Comparison of ENCODE assay signal across 17 cellular contexts in genomic region chr19:35117017-35117570, GRCh38. TPM values are rescaled to one million over a fixed set of nuclear protein-coding genes. Genes with fewer than 3 reads are reported as not detected.
A peak's percentile ranks its signal among the peaks of the same experiment; 100 is the strongest.
DNase-seq lines count a peak whose midpoint lies in the region; ATAC-seq, FAIRE-seq and TF ChIP-seq lines count a peak whose summit lies in the region.
"Had no signal": no experiment of that assay in that cellular context is flagged by ENCODE, and none has a peak within 500 bp of the region (broad histone marks: within the 10 kb centered on the region; RNA-seq: fewer than 3 reads in every experiment).

No MANE protein-coding gene starts in this region.

- no peaks in the 10 kb centered on the region for H3K79me1 ChIP-seq in H1 (ENCODE audit: low read depth, low read length)
- no peaks in the 10 kb centered on the region for H3K79me1 ChIP-seq in neuronal stem cell (ENCODE audit: low read depth, low read length)

- POLR2A ChIA-PET in H1 (lab: Charles Lee; ENCODE audit: partially characterized antibody), result interaction anchor here (0.9 to 1.8 kb wide), 10 partner anchors 9 to 61 kb away, joined by 3 to 7 read pairs (median 4); partner anchors contain the start of gene FXYD7

- H4K20me1 ChIP-seq in BLaER1 treated with 17β-estradiol and CSF1 and Interleukin-3, amounts not matched to agents 10 nM and 100 nM, result no peaks in the 10 kb centered on the region
- no peaks in the 10 kb centered on the region for H4K20me1 ChIP-seq in H1 (replicated peaks in 1 of 2; ENCODE audit: control insufficient read depth in 1 of 2, insufficient read depth in 2 of 2, low read length in 2 of 2)

- TF ChIP-seq RAD21 in H1 (IDR thresholded peaks at IDR 0.05 in 1 of 2, conservative IDR thresholded peaks at IDR 0.05 in 1 of 2; ENCODE audit: low read depth in 2 of 2, low read length in 2 of 2), result no peak

- no peak overlapping the region for H3K27ac ChIP-seq in BLaER1 treated with 17β-estradiol and CSF1 and Interleukin-3, amounts not matched to agents 10 nM and 100 nM
- H3K27ac ChIP-seq in H1 (ENCODE audit: low read depth, low read length), result no peak overlapping the region
- no peak overlapping the region for H3K27ac ChIP-seq in neuronal stem cell (replicated peaks; ENCODE audit: low read length)
- H3K27ac ChIP-seq: brain microvascular endothelial cell had no signal

- H3K14ac ChIP-seq in H1 (ENCODE audit: insufficient read length) (no peak overlapping the region), neuronal stem cell (ENCODE audit: low read length) (no peak overlapping the region)

- H2AFZ ChIP-seq in H1 (ENCODE audit: low read length) (no peak overlapping the region), neuronal stem cell (ENCODE audit: low read length) (no peak overlapping the region)

- H4K8ac ChIP-seq in H1 (ENCODE audit: extremely low read depth, insufficient read depth, low read length) (no peak overlapping the region), neuronal stem cell (ENCODE audit: low read depth, low read length) (no peak overlapping the region)

- 73% methylated on average over 9 of the region's 9 CpGs; no CpG with 5 or more reads in 1 of the 2 experiments for WGBS in H1 (ENCODE audit: extremely low coverage in 1 of 2, insufficient coverage in 1 of 2, insufficient read length in 1 of 2, insufficient replicate concordance in 2 of 2, low coverage in 1 of 2, low lambda C conversion rate in 2 of 2, missing lambda C conversion rate in 1 of 2), 2 experiments
- WGBS in neuronal stem cell (ENCODE audit: extremely low coverage in 2 of 2, insufficient read length in 2 of 2, insufficient replicate concordance in 1 of 2), 2 donors, result no CpG with 5 or more reads among the region's 9 CpGs

- CTCF ChIA-PET in H1 (lab: Charles Lee; ENCODE audit: partially characterized antibody), result interaction anchor here (0.8 to 6.9 kb wide), 15 partner anchors 8 to 259 kb away, joined by 3 to 154 read pairs (median 6); partner anchors contain the start of genes FXYD1, FXYD5, FXYD7 and LGI4

- peaks cover 24% of the 10 kb centered on the region for H3K4me1 Mint-ChIP-seq in progenitor cell of endocrine pancreas (ENCODE audit: low read depth)

- H3K4me1 ChIP-seq in BLaER1 treated with 17β-estradiol and CSF1 and Interleukin-3, amounts not matched to agents 10 nM and 100 nM, result peaks cover 40 to 61% (median 53%) of the 10 kb centered on the region in 10 experiments
- peaks cover 0 to 20% (median 14%) of the 10 kb centered on the region in 4 experiments; a peak in 6 of 7 replicates for H3K4me1 ChIP-seq in H1 (replicated peaks in 1 of 4; ENCODE audit: control insufficient read depth in 3 of 4, insufficient read depth in 4 of 4, low read length in 3 of 4)
- peaks cover 0 to 11% of the 10 kb centered on the region in 2 donors for H3K4me1 ChIP-seq in neuronal stem cell (ENCODE audit: control insufficient read depth in 2 of 2, insufficient read depth in 1 of 2, low read depth in 1 of 2, low read length in 2 of 2)

- H3K4ac ChIP-seq in H1 (replicated peaks; ENCODE audit: insufficient read length, low read depth, low read length) (no peak overlapping the region), neuronal stem cell (ENCODE audit: low read length) (no peak overlapping the region)

- H3K23ac ChIP-seq in H1 (ENCODE audit: insufficient read length) (no peak overlapping the region), neuronal stem cell (ENCODE audit: low read depth, low read length, poor library complexity) (no peak overlapping the region)

- H2BK120ac ChIP-seq in H1 (replicated peaks; ENCODE audit: low read depth, low read length) (no peak overlapping the region), neuronal stem cell (ENCODE audit: low read depth, low read length) (peak overlapping the region; percentile 24)

- H4K91ac ChIP-seq in H1 (replicated peaks; ENCODE audit: insufficient read length, low read length) (no peak overlapping the region), neuronal stem cell (ENCODE audit: low read depth, low read length, poor library complexity) (no peak overlapping the region)

- H3K9me3 Mint-ChIP-seq in progenitor cell of endocrine pancreas (ENCODE audit: low read depth), result no peaks in the 10 kb centered on the region
- H3K9me3 Mint-ChIP-seq: activated naive CD4-positive, alpha-beta T cell treated with anti-CD3 and anti-CD28 coated beads for 36 hours; natural killer cell; WTC11 had no signal

- no peaks in the 10 kb centered on the region for H3K36me3 ChIP-seq in BLaER1 treated with 17β-estradiol and CSF1 and Interleukin-3, amounts not matched to agents 10 nM and 100 nM
- no peaks in the 10 kb centered on the region for H3K36me3 ChIP-seq in H1 (ENCODE audit: control insufficient read depth in 2 of 4, insufficient read depth in 4 of 4, low read length in 3 of 4)
- H3K36me3 ChIP-seq in neuronal stem cell (replicated peaks in 1 of 2; ENCODE audit: control insufficient read depth in 2 of 2, insufficient read depth in 2 of 2, low read length in 2 of 2), result no peaks in the 10 kb centered on the region
- H3K36me3 ChIP-seq: brain microvascular endothelial cell had no signal

- no peak overlapping the region for H4K5ac ChIP-seq in H1 (ENCODE audit: insufficient read length, low read depth, low read length)

- no peak for TF ChIP-seq POLR2A in H1 (IDR thresholded peaks at IDR 0.05; ENCODE audit: control extremely low read depth in 1 of 2, low read depth in 2 of 2, low read length in 2 of 2)

- TF ChIP-seq EP300 in H1 (IDR thresholded peaks at IDR 0.05; ENCODE audit: borderline replicate concordance in 1 of 2, low read depth in 2 of 2, low read length in 2 of 2), result no peak

- H2AK5ac ChIP-seq in H1 (ENCODE audit: low read depth, low read length), result 0 out of 2 replicates have a peak overlapping the region, but pooled peaks have one; percentile 3
- peak overlapping the region; percentile 25 for H2AK5ac ChIP-seq in neuronal stem cell (ENCODE audit: low read depth, low read length)

- no peak overlapping the region for H2BK15ac ChIP-seq in H1 (ENCODE audit: low read length)
- no peak overlapping the region for H2BK15ac ChIP-seq in neuronal stem cell (ENCODE audit: low read length)

- 0 out of 2 replicates have a peak overlapping the region, but pooled peaks have one; percentile 0 for H3K18ac ChIP-seq in H1 (ENCODE audit: extremely low read depth, low read length)
- peak overlapping the region; percentile 84 for H3K18ac ChIP-seq in neuronal stem cell (ENCODE audit: low read length)

- FAIRE-seq in H1 (lab: Jason Lieb, UNC), result no peak

- no peaks in the 10 kb centered on the region for H3K36me3 Mint-ChIP-seq in progenitor cell of endocrine pancreas (ENCODE audit: insufficient read depth)
- H3K36me3 Mint-ChIP-seq: natural killer cell, WTC11 had no signal

- H3K27me3 Mint-ChIP-seq in progenitor cell of endocrine pancreas, result peaks cover 14% of the 10 kb centered on the region

- no peak overlapping the region for H3K4me3 ChIP-seq in BLaER1 treated with 17β-estradiol and CSF1 and Interleukin-3, amounts not matched to agents 10 nM and 100 nM
- H3K4me3 ChIP-seq in H1 (ENCODE audit: extremely low read depth in 1 of 4, insufficient read depth in 2 of 4, low read depth in 3 of 4, low read length in 4 of 4) (no peak overlapping the region), neuronal stem cell (ENCODE audit: low read length in 2 of 2) (no peak overlapping the region)

- H3K9me3 ChIP-seq in BLaER1 treated with 17β-estradiol and CSF1 and Interleukin-3, amounts not matched to agents 10 nM and 100 nM (replicated peaks in 1 of 11), result no peaks in the 10 kb centered on the region
- no peaks in the 10 kb centered on the region for H3K9me3 ChIP-seq in H1 (ENCODE audit: insufficient read depth in 2 of 2, low read depth in 1 of 2, low read length in 1 of 2)
- no peaks in the 10 kb centered on the region for H3K9me3 ChIP-seq in neuronal stem cell (replicated peaks in 1 of 2; ENCODE audit: control insufficient read depth in 2 of 2, insufficient read depth in 1 of 2, low read depth in 1 of 2, low read length in 2 of 2)

- H3K9ac ChIP-seq in BLaER1 treated with 17β-estradiol and CSF1 and Interleukin-3, amounts not matched to agents 10 nM and 100 nM, result no peak overlapping the region
- no peak overlapping the region for H3K9ac ChIP-seq in H1 (replicated peaks in 1 of 4; ENCODE audit: extremely low read depth in 1 of 4, low read depth in 3 of 4, low read length in 3 of 4)
- no peak overlapping the region for H3K9ac ChIP-seq in neuronal stem cell (ENCODE audit: low read depth, low read length, poor library complexity)

- no peak for TF ChIP-seq CTCF in H1 (IDR thresholded peaks at IDR 0.05; ENCODE audit: control extremely low read depth in 1 of 3, insufficient read depth in 1 of 3, low read depth in 1 of 3, low read length in 3 of 3)
- no peak for TF ChIP-seq CTCF in progenitor cell of endocrine pancreas (IDR thresholded peaks at IDR 0.05; ENCODE audit: unreplicated experiment)

- DNase-seq in NCI-H82 treated with DMSO at 0.1 percent for 48 hours (lab: John Stamatoyannopoulos, UW; ENCODE audit: unreplicated experiment) (peak; percentile 87), H1 (ENCODE audit: low read depth in 1 of 2, low spot score in 2 of 2) (no peak), neuronal stem cell (ENCODE audit: low spot score) (no peak), putamen (ENCODE audit: low spot score) (no peak), progenitor cell of endocrine pancreas (ENCODE audit: low spot score, unreplicated experiment) (no peak), globus pallidus (ENCODE audit: low spot score) (no peak)
- DNase-seq: activated CD8-positive, alpha-beta memory T cell treated with anti-CD3 and anti-CD28 coated beads, Interleukin-2, amount 50 U/mL, for 4 hours; activated naive CD4-positive, alpha-beta T cell treated with anti-CD3 and anti-CD28 coated beads for 36 hours; brain microvascular endothelial cell; DMS153; HCEC 1CT; KBM-7; natural killer cell; NCI-H2029 had no signal

- ATAC-seq in HG03460 (IDR thresholded peaks at IDR 0.05; ENCODE audit: unreplicated experiment), result no peak
- ATAC-seq: natural killer cell, WTC11 had no signal

- H3K27ac Mint-ChIP-seq in progenitor cell of endocrine pancreas, result no peak overlapping the region
- H3K27ac Mint-ChIP-seq: activated naive CD4-positive, alpha-beta T cell treated with anti-CD3 and anti-CD28 coated beads for 36 hours; natural killer cell; WTC11 had no signal

- no peaks in the 10 kb centered on the region for H3K79me2 ChIP-seq in H1 (ENCODE audit: control insufficient read depth in 1 of 2, insufficient read depth in 2 of 2, low read length in 2 of 2)

- no peak overlapping the region for H3K4me3 Mint-ChIP-seq in progenitor cell of endocrine pancreas (ENCODE audit: low read depth)
- H3K4me3 Mint-ChIP-seq: activated naive CD4-positive, alpha-beta T cell treated with anti-CD3 and anti-CD28 coated beads for 36 hours; natural killer cell; WTC11 had no signal

- H3K23me2 ChIP-seq in H1 (ENCODE audit: low read depth, low read length), result no peaks in the 10 kb centered on the region

- no peak overlapping the region for H3K56ac ChIP-seq in H1 (replicated peaks; ENCODE audit: insufficient read length, low read depth, low read length)

- H2BK20ac ChIP-seq in H1 (ENCODE audit: low read length), result 0 out of 2 replicates have a peak overlapping the region, but pooled peaks have one; percentile 61

- H2BK12ac ChIP-seq in H1 (ENCODE audit: low read depth, low read length) (no peak overlapping the region), neuronal stem cell (ENCODE audit: low read length) (no peak overlapping the region)

- H3K4me2 ChIP-seq in BLaER1 treated with 17β-estradiol and CSF1 and Interleukin-3, amounts not matched to agents 10 nM and 100 nM, result peak overlapping the region in 6 of 11 experiments; percentile 3 to 26 (median 12); a peak in 1 of 22 replicates
- H3K4me2 ChIP-seq in H1 (ENCODE audit: insufficient read depth in 1 of 2, low read depth in 2 of 2, low read length in 2 of 2) (no peak overlapping the region), neuronal stem cell (ENCODE audit: insufficient read depth, low read length, poor library complexity, severe bottlenecking) (no peak overlapping the region)

- H2BK5ac ChIP-seq in H1 (ENCODE audit: low read depth, low read length), result no peak overlapping the region
- peak overlapping the region; percentile 55 for H2BK5ac ChIP-seq in neuronal stem cell (ENCODE audit: low read length)

- H3K27me3 ChIP-seq in BLaER1 treated with 17β-estradiol and CSF1 and Interleukin-3, amounts not matched to agents 10 nM and 100 nM, result no peaks in the 10 kb centered on the region
- H3K27me3 ChIP-seq in H1 (replicated peaks in 1 of 4; ENCODE audit: control insufficient read depth in 3 of 4, extremely low read depth in 1 of 4, insufficient read depth in 3 of 4, low read length in 3 of 4) (peaks cover 0 to 2% (median 0%) of the 10 kb centered on the region in 4 experiments; a peak in 1 of 7 replicates), neuronal stem cell (ENCODE audit: control insufficient read depth in 3 of 3, insufficient read depth in 3 of 3, low read depth in 1 of 3, low read length in 3 of 3) (peaks cover 0 to 27% (median 0%) of the 10 kb centered on the region in 3 experiments)
- H3K27me3 ChIP-seq: brain microvascular endothelial cell had no signal

RNA-seq across cellular contexts. Expression of gene FXYD3, which starts 1.5 kb away (rescaled TPM):
- 0.86 TPM in 1 of 2 replicates, not detected in the other for total RNA-seq in H1 (2021; fragmentation: NEBNext Ultra II Directional; extraction: Animal tissue kit (Norgen Biotek cat#: 25700))
- polyA plus RNA-seq in H1 (2011; rRNA removed), result 0.09 and 0.33 TPM in 2 replicates
- 0.22 TPM for polyA plus RNA-seq in H1 (2011; cell fraction: cytosol; rRNA removed)
- 0.66 TPM for polyA plus RNA-seq in H1 (2011; cell fraction: nucleus; rRNA removed)
- polyA plus RNA-seq in H1 (2012, experiment 1 of 2), result 0.41 to 0.76 TPM (median 0.57 TPM) in 3 of 4 replicates, not detected in the other
- not detected for polyA plus RNA-seq in H1 (2012, experiment 2 of 2)
- polyA plus RNA-seq in H1 (2013, experiment 1 of 2), result 0.10 TPM
- polyA plus RNA-seq in H1 (2013, experiment 2 of 2), result 0.37 TPM
- 1.5 TPM in 1 of 2 replicates, not detected in the other for polyA minus RNA-seq in H1 (2011; rRNA and poly(A)+ RNA removed)
- polyA minus RNA-seq in H1 (2011; cell fraction: cytosol; rRNA and poly(A)+ RNA removed), result not detected
- not detected for polyA minus RNA-seq in H1 (2011; cell fraction: nucleus; rRNA and poly(A)+ RNA removed)
- polyA plus RNA-seq in neuronal stem cell (2013, experiment 1 of 2), result 0.07 TPM
- polyA plus RNA-seq in neuronal stem cell (2013, experiment 2 of 2), result 0.12 TPM
- total RNA-seq in progenitor cell of endocrine pancreas, result 14.2 and 17.3 TPM in 2 replicates
- total RNA-seq: activated naive CD4-positive, alpha-beta T cell treated with anti-CD3 and anti-CD28 coated beads for 36 hours; natural killer cell had no signal

RNA-seq across cellular contexts. Expression of gene LGI4, which starts 17.8 kb away (rescaled TPM):
- 2.0 and 2.9 TPM in 2 replicates for total RNA-seq in H1 (2021; fragmentation: NEBNext Ultra II Directional; extraction: Animal tissue kit (Norgen Biotek cat#: 25700))
- polyA plus RNA-seq in H1 (2011; rRNA removed), result 8.2 and 9.4 TPM in 2 replicates
- 9.4 TPM for polyA plus RNA-seq in H1 (2011; cell fraction: cytosol; rRNA removed)
- polyA plus RNA-seq in H1 (2011; cell fraction: nucleus; rRNA removed), result 32.9 TPM
- polyA plus RNA-seq in H1 (2012, experiment 1 of 2), result 5.6 to 9.8 TPM (median 8.1 TPM) in 4 replicates
- 2.6 TPM for polyA plus RNA-seq in H1 (2012, experiment 2 of 2)
- 2.1 TPM for polyA plus RNA-seq in H1 (2013, experiment 1 of 2)
- polyA plus RNA-seq in H1 (2013, experiment 2 of 2), result 2.1 TPM
- polyA minus RNA-seq in H1 (2011; rRNA and poly(A)+ RNA removed), result 0.88 and 2.1 TPM in 2 replicates
- 0.66 TPM for polyA minus RNA-seq in H1 (2011; cell fraction: cytosol; rRNA and poly(A)+ RNA removed)
- polyA minus RNA-seq in H1 (2011; cell fraction: nucleus; rRNA and poly(A)+ RNA removed), result 4.2 TPM
- polyA plus RNA-seq in neuronal stem cell (2013, experiment 1 of 2), result 2.0 TPM
- 1.8 TPM for polyA plus RNA-seq in neuronal stem cell (2013, experiment 2 of 2)
- 0.20 TPM in 1 of 2 replicates, not detected in the other for total RNA-seq in progenitor cell of endocrine pancreas

RNA-seq across cellular contexts. Expression of gene FXYD1, which starts 21.5 kb away (rescaled TPM):
- 8.1 and 10.3 TPM in 2 replicates for total RNA-seq in H1 (2021; fragmentation: NEBNext Ultra II Directional; extraction: Animal tissue kit (Norgen Biotek cat#: 25700))
- polyA plus RNA-seq in H1 (2011; rRNA removed), result 1.6 and 3.3 TPM in 2 replicates
- polyA plus RNA-seq in H1 (2011; cell fraction: cytosol; rRNA removed), result 2.7 TPM
- 6.7 TPM for polyA plus RNA-seq in H1 (2011; cell fraction: nucleus; rRNA removed)
- 7.4 to 19.9 TPM (median 15.6 TPM) in 4 replicates for polyA plus RNA-seq in H1 (2012, experiment 1 of 2)
- polyA plus RNA-seq in H1 (2012, experiment 2 of 2), result 4.1 TPM
- 10.4 TPM for polyA plus RNA-seq in H1 (2013, experiment 1 of 2)
- 10.3 TPM for polyA plus RNA-seq in H1 (2013, experiment 2 of 2)
- polyA minus RNA-seq in H1 (2011; rRNA and poly(A)+ RNA removed), result 0.49 and 0.69 TPM in 2 replicates
- 2.1 TPM for polyA minus RNA-seq in H1 (2011; cell fraction: cytosol; rRNA and poly(A)+ RNA removed)
- polyA minus RNA-seq in H1 (2011; cell fraction: nucleus; rRNA and poly(A)+ RNA removed), result 4.1 TPM
- polyA plus RNA-seq in neuronal stem cell (2013, experiment 1 of 2), result 0.85 TPM
- 1.2 TPM for polyA plus RNA-seq in neuronal stem cell (2013, experiment 2 of 2)
- total RNA-seq in progenitor cell of endocrine pancreas, result not detected in 2 replicates
- total RNA-seq: natural killer cell had no signal

RNA-seq across cellular contexts. Expression of gene FXYD7, which starts 26.0 kb away (rescaled TPM):
- 14.3 and 15.4 TPM in 2 replicates for total RNA-seq in H1 (2021; fragmentation: NEBNext Ultra II Directional; extraction: Animal tissue kit (Norgen Biotek cat#: 25700))
- polyA plus RNA-seq in H1 (2011; rRNA removed), result 12.1 and 17.5 TPM in 2 replicates
- polyA plus RNA-seq in H1 (2011; cell fraction: cytosol; rRNA removed), result 9.0 TPM
- 18.6 TPM for polyA plus RNA-seq in H1 (2011; cell fraction: nucleus; rRNA removed)
- polyA plus RNA-seq in H1 (2012, experiment 1 of 2), result 20.2 to 24.4 TPM (median 21.9 TPM) in 4 replicates
- polyA plus RNA-seq in H1 (2012, experiment 2 of 2), result 20.8 TPM
- polyA plus RNA-seq in H1 (2013, experiment 1 of 2), result 22.7 TPM
- 23.8 TPM for polyA plus RNA-seq in H1 (2013, experiment 2 of 2)
- 2.2 and 3.6 TPM in 2 replicates for polyA minus RNA-seq in H1 (2011; rRNA and poly(A)+ RNA removed)
- 1.5 TPM for polyA minus RNA-seq in H1 (2011; cell fraction: cytosol; rRNA and poly(A)+ RNA removed)
- 3.2 TPM for polyA minus RNA-seq in H1 (2011; cell fraction: nucleus; rRNA and poly(A)+ RNA removed)
- 2.3 TPM for polyA plus RNA-seq in neuronal stem cell (2013, experiment 1 of 2)
- polyA plus RNA-seq in neuronal stem cell (2013, experiment 2 of 2), result 2.6 TPM
- not detected in 2 replicates for total RNA-seq in progenitor cell of endocrine pancreas

RNA-seq across cellular contexts. Expression of gene FXYD5, which starts 37.4 kb away (rescaled TPM):
- 99.0 and 104 TPM in 2 replicates for total RNA-seq in H1 (2021; fragmentation: NEBNext Ultra II Directional; extraction: Animal tissue kit (Norgen Biotek cat#: 25700))
- 167 and 191 TPM in 2 replicates for polyA plus RNA-seq in H1 (2011; rRNA removed)
- polyA plus RNA-seq in H1 (2011; cell fraction: cytosol; rRNA removed), result 117 TPM
- 131 TPM for polyA plus RNA-seq in H1 (2011; cell fraction: nucleus; rRNA removed)
- polyA plus RNA-seq in H1 (2012, experiment 1 of 2), result 113 to 185 TPM (median 177 TPM) in 4 replicates
- polyA plus RNA-seq in H1 (2012, experiment 2 of 2), result 175 TPM
- polyA plus RNA-seq in H1 (2013, experiment 1 of 2), result 277 TPM
- polyA plus RNA-seq in H1 (2013, experiment 2 of 2), result 347 TPM
- polyA minus RNA-seq in H1 (2011; rRNA and poly(A)+ RNA removed), result 89.3 and 107 TPM in 2 replicates
- polyA minus RNA-seq in H1 (2011; cell fraction: cytosol; rRNA and poly(A)+ RNA removed), result 89.5 TPM
- polyA minus RNA-seq in H1 (2011; cell fraction: nucleus; rRNA and poly(A)+ RNA removed), result 51.4 TPM
- 47.1 TPM for polyA plus RNA-seq in neuronal stem cell (2013, experiment 1 of 2)
- polyA plus RNA-seq in neuronal stem cell (2013, experiment 2 of 2), result 45.6 TPM
- 0.62 and 1.2 TPM in 2 replicates for total RNA-seq in progenitor cell of endocrine pancreas

Comparison
In these comparisons a context has a peak if more than half of its experiments do, and no peak if none do; other contexts are left out.
1. H3K4me2 ChIP-seq: peak in BLaER1 treated with 17β-estradiol and CSF1 and Interleukin-3, amounts not matched to agents 10 nM and 100 nM (6 of 11); none in H1 (0 of 2) and neuronal stem cell (single experiment).